Comparison of ENCODE assay signal across 41 cellular contexts in genomic region chr16:805474-805873, GRCh38. TPM values are rescaled to one million over a fixed set of nuclear protein-coding genes. Genes with fewer than 3 reads are reported as not detected.
"Had no signal": no experiment of that assay in that cellular context is flagged by ENCODE, and none has a peak within 500 bp of the region (broad histone marks: within the 10 kb centered on the region; RNA-seq: fewer than 3 reads in every experiment).

No MANE protein-coding gene starts in this region.

- H3K27ac Mint-ChIP-seq: stimulated activated memory B cell treated with anti-CD40 and anti-IgM and Interleukin-4, amounts not matched to agents 10 μg/mL and 1 μg/mL and 100 μg/mL, for 72 hours; stimulated activated naive CD8-positive, alpha-beta T cell treated with anti-CD3 and anti-CD28 coated beads, Interleukin-15, amount 100 ng/mL, for 72 hours had no signal

- H3K36me3 ChIP-seq: brain microvascular endothelial cell, pancreas, prostate gland, upper lobe of left lung, vagina had no signal

- H3K27me3 ChIP-seq: vagina had no signal

- H3K36me3 Mint-ChIP-seq: stimulated activated memory B cell treated with anti-CD40 and anti-IgM and Interleukin-4, amounts not matched to agents 10 μg/mL and 1 μg/mL and 100 μg/mL, for 72 hours had no signal

- H3K9me3 ChIP-seq: pancreas, prostate gland, upper lobe of left lung, vagina had no signal

- H3K4me2 ChIP-seq: smooth muscle cell had no signal

- H3K4me3 Mint-ChIP-seq: stimulated activated memory B cell treated with anti-CD40 and anti-IgM and Interleukin-4, amounts not matched to agents 10 μg/mL and 1 μg/mL and 100 μg/mL, for 72 hours had no signal

- DNase-seq: activated CD4-positive, alpha-beta T cell treated with anti-CD3 and anti-CD28 coated beads for 48 hours; activated CD4-positive, alpha-beta T cell treated with anti-CD3 and anti-CD28 coated beads, Interleukin-2, amount 50 U/mL, for 48 hours; activated CD8-positive, alpha-beta memory T cell treated with anti-CD3 and anti-CD28 coated beads for 24 hours; activated effector memory CD4-positive, alpha-beta T cell treated with anti-CD3 and anti-CD28 coated beads, Interleukin-2, amount 50 U/mL, for 16 hours; activated naive CD4-positive, alpha-beta T cell treated with anti-CD3 and anti-CD28 coated beads, Interleukin-2, amount 50 U/mL, for 16 hours; activated T-cell treated with anti-CD3 and anti-CD28 coated beads, Interleukin-2, amount 50 U/mL, for 1 hour; amniotic stem cell; brain microvascular endothelial cell; cortex of kidney; effector memory CD8-positive, alpha-beta T cell; foreskin fibroblast; head of caudate nucleus; hippocampal formation; left cardiac atrium; mammary epithelial cell; midbrain; naive thymus-derived CD4-positive, alpha-beta T cell; nucleus accumbens; retina; stimulated activated CD4-positive, alpha-beta T cell treated with anti-CD3 and anti-CD28 coated beads, Interleukin-1b, Interleukin-23, amount 100 ng/mL, for 48 hours; stimulated activated CD4-positive, alpha-beta T cell treated with anti-CD3 and anti-CD28 coated beads, Interleukin-4, amount 100 ng/mL, for 4 hours; stimulated activated CD8-positive, alpha-beta memory T cell treated with anti-CD3 and anti-CD28 coated beads, Interleukin-4, amount 100 ng/mL, for 48 hours; stimulated activated naive CD8-positive, alpha-beta T cell treated with anti-CD3 and anti-CD28 coated beads, Interleukin-15, amount 100 ng/mL, for 72 hours; substantia nigra; T-helper 1 cell; T-helper 9 cell had no signal

- H3K4me3 ChIP-seq: pancreas, prostate gland, smooth muscle cell, upper lobe of left lung, vagina had no signal

- H3K9me3 Mint-ChIP-seq: effector memory CD8-positive, alpha-beta T cell; naive thymus-derived CD4-positive, alpha-beta T cell; stimulated activated memory B cell treated with anti-CD40 and anti-IgM and Interleukin-4, amounts not matched to agents 10 μg/mL and 1 μg/mL and 100 μg/mL, for 72 hours; stimulated activated naive CD8-positive, alpha-beta T cell treated with anti-CD3 and anti-CD28 coated beads, Interleukin-15, amount 100 ng/mL, for 72 hours had no signal

- ATAC-seq: activated CD4-positive, CD25-positive, alpha-beta regulatory T cell treated with anti-CD3 and anti-CD28 coated beads, Interleukin-2, amount 50 U/mL, for 24 hours; effector memory CD8-positive, alpha-beta T cell; esophagus mucosa; left cardiac atrium; naive thymus-derived CD4-positive, alpha-beta T cell; pancreas; stimulated activated memory B cell treated with anti-CD40 and anti-IgM and Interleukin-4, amounts not matched to agents 10 μg/mL and 1 μg/mL and 100 μg/mL, for 72 hours; stimulated activated naive CD8-positive, alpha-beta T cell treated with anti-CD3 and anti-CD28 coated beads, Interleukin-15, amount 100 ng/mL, for 72 hours had no signal

- H3K27ac ChIP-seq: brain microvascular endothelial cell, pancreas, prostate gland, upper lobe of left lung, vagina, VCaP had no signal

- H3K4me1 ChIP-seq: prostate gland had no signal

RNA-seq across cellular contexts. Expression of gene GNG13, which starts 4.9 kb away (rescaled TPM):
- total RNA-seq: astrocyte; cardiac septum; chondrocyte; esophagus mucosa; left cardiac atrium; liver; mammary epithelial cell; naive thymus-derived CD4-positive, alpha-beta T cell; pancreas; prostate gland; smooth muscle cell; upper lobe of left lung; vagina had no signal
- polyA plus RNA-seq: keratinocyte; liver; mammary epithelial cell; naive thymus-derived CD4-positive, alpha-beta T cell; neural cell; pancreas; smooth muscle cell had no signal

RNA-seq across cellular contexts. Expression of gene MSLN, which starts 44.9 kb away (rescaled TPM):
- total RNA-seq: astrocyte, cardiac septum, chondrocyte, vagina had no signal
- polyA plus RNA-seq: naive thymus-derived CD4-positive, alpha-beta T cell had no signal
